In the genomic region with DNA sequence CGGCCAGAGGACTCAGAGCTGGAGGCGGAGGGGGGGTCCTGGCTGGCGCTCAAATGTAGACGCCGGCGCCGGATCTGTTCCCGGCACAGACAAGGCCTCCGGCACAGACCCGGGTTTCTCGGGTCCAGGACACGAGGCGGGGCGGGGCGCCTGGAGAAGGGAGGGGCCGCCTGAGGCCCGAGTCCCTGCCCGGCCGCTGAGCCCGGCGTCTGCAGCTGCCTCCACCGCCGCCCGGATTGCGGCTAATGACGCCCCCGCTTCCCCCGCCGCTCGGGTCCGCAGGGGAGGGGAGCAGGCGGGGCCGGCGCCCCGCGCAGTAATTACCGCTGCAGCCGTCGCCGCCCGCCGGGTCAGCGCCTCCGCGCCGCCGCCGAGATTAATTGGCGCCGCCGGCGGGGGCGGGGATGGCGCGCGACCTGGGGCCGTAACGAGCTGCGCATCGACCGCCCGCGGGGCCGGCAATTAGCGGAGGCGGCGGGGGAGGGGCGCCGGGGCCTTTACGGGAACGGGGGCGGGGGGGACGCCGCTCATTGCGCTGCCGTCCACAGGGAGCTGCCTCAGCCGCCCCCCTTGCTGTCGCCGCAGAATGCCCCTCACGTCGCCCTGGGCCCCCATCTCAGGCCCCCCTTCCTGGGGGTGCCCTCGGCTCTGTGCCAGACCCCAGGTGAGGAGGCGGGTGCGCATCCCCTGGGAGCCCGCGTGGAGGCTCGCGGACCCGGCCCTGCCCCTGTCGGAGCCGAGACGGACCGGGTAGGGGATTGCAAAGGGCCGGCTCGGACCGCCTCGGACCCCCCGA, we compare ENCODE assay signal across 8 cellular contexts. TPM values are rescaled to one million over a fixed set of nuclear protein-coding genes. Genes with fewer than 3 reads are reported as not detected.
DNase-seq lines count a peak whose midpoint lies in the region; ATAC-seq and TF ChIP-seq lines count a peak whose summit lies in the region.

No MANE protein-coding gene starts in this region.

- H3K4me1 ChIP-seq in BLaER1 treated with 17β-estradiol and CSF1 and Interleukin-3, amounts not matched to agents 10 nM and 100 nM = peaks cover 32 to 82% (median 75%) of the 10 kb centered on the region in 10 experiments; a peak in 19 of 20 replicates
- H3K4me1 ChIP-seq in HEK293 (ENCODE audit: control insufficient read depth, insufficient read depth, low read length) (peaks cover 46% of the 10 kb centered on the region), OCI-LY3 (ENCODE audit: low read length) (peaks cover 31% of the 10 kb centered on the region), thymus (ENCODE audit: control insufficient read depth, insufficient read depth, low read length) (peaks cover 2% of the 10 kb centered on the region)

- 0 out of 2 replicates have a peak, but pooled peaks have one; percentile 22 for TF ChIP-seq CTCF in HEK293 (tag by site-specific recombination; IDR thresholded peaks at IDR 0.05)
- TF ChIP-seq CTCF in OCI-LY3 (IDR thresholded peaks at IDR 0.05; ENCODE audit: low read depth, low read length) = no peak

- H3K4me2 ChIP-seq in BLaER1 treated with 17β-estradiol and CSF1 and Interleukin-3, amounts not matched to agents 10 nM and 100 nM = peak overlapping the region; percentile 85 to 98 (median 92)
- H3K4me2 ChIP-seq in OCI-LY3 (ENCODE audit: low read length) = peak overlapping the region; percentile 76

- H3K27me3 ChIP-seq in BLaER1 treated with 17β-estradiol and CSF1 and Interleukin-3, amounts not matched to agents 10 nM and 100 nM = peaks cover 68 to 93% (median 79%) of the 10 kb centered on the region in 11 experiments
- H3K27me3 ChIP-seq in OCI-LY3 (ENCODE audit: low read depth, low read length) (peaks cover 37% of the 10 kb centered on the region), thymus (ENCODE audit: control insufficient read depth, insufficient read depth) (peaks cover 66% of the 10 kb centered on the region)

- no peaks in the 10 kb centered on the region for H3K9me3 ChIP-seq in BLaER1 treated with 17β-estradiol and CSF1 and Interleukin-3, amounts not matched to agents 10 nM and 100 nM (replicated peaks in 1 of 11)
- H3K9me3 ChIP-seq in HEK293 (ENCODE audit: control insufficient read depth, insufficient read depth, low read depth, low read length) (no peaks in the 10 kb centered on the region), OCI-LY3 (ENCODE audit: insufficient read depth, low read length) (no peaks in the 10 kb centered on the region), thymus (ENCODE audit: control insufficient read depth) (no peaks in the 10 kb centered on the region)

- DNase-seq in cerebellar cortex (ENCODE audit: low spot score) (peak; percentile 79), left colon (peak; percentile 60 to 69), NCI-H2107 treated with DMSO at 0.1 percent for 48 hours (lab: John Stamatoyannopoulos, UW; ENCODE audit: unreplicated experiment) (no peak)

- no peak overlapping the region for H2AFZ ChIP-seq in OCI-LY3 (ENCODE audit: low read depth, low read length)

- H3K4me3 ChIP-seq in BLaER1 treated with 17β-estradiol and CSF1 and Interleukin-3, amounts not matched to agents 10 nM and 100 nM = peak overlapping the region; percentile 43 to 67 (median 56)
- H3K4me3 ChIP-seq in HEK293 (ENCODE audit: low read depth, low read length) = peak overlapping the region; percentile 46
- peak overlapping the region; percentile 77 for H3K4me3 ChIP-seq in OCI-LY3 (ENCODE audit: low read length)
- peak overlapping the region; percentile 28 for H3K4me3 ChIP-seq in thymus (ENCODE audit: low read length)

- H3K79me2 ChIP-seq in OCI-LY3 (ENCODE audit: low read length) = no peaks in the 10 kb centered on the region

- intact Hi-C loops in left colon (cut with DNase I, micrococcal nuclease) = no loop called here

- CTCF ChIA-PET in HEK293 (lab: Yijun Ruan, JAX) = interaction anchor here (0.6 to 2.7 kb wide), 11 partner anchors 9 to 350 kb away, joined by 3 to 15 read pairs (median 3); no protein-coding TSS in a partner anchor

- WGBS in thymus = 1% methylated on average over 98 of the region's 98 CpGs

- peak overlapping the region in 10 of 11 experiments; percentile 3 to 62 (median 45); a peak in 12 of 22 replicates for H3K9ac ChIP-seq in BLaER1 treated with 17β-estradiol and CSF1 and Interleukin-3, amounts not matched to agents 10 nM and 100 nM
- H3K9ac ChIP-seq in OCI-LY3 (ENCODE audit: low read length) = no peak overlapping the region

- no peak overlapping the region for H3K27ac ChIP-seq in BLaER1 treated with 17β-estradiol and CSF1 and Interleukin-3, amounts not matched to agents 10 nM and 100 nM
- H3K27ac ChIP-seq in HEK293 (ENCODE audit: extremely low read depth, low read depth, low read length) = peak overlapping the region; percentile 98
- H3K27ac ChIP-seq in OCI-LY3 (ENCODE audit: low read length) = no peak overlapping the region
- no peak overlapping the region for H3K27ac ChIP-seq in thymus (ENCODE audit: low read depth)

- POLR2A ChIA-PET in HEK293 (lab: Yijun Ruan, JAX) = interaction anchor here (0.7 to 9.4 kb wide), 15 partner anchors 10 to 58 kb away, joined by 3 to 111 read pairs (median 12); a partner anchor contains a TSS

- ATAC-seq in left colon (peak; percentile 57), HG03097 (IDR thresholded peaks at IDR 0.05; ENCODE audit: low FRiP score, unreplicated experiment) (no peak)

- H3K36me3 ChIP-seq in BLaER1 treated with 17β-estradiol and CSF1 and Interleukin-3, amounts not matched to agents 10 nM and 100 nM = peaks cover 23 to 36% (median 32%) of the 10 kb centered on the region in 11 experiments
- H3K36me3 ChIP-seq in HEK293 (ENCODE audit: control insufficient read depth in 2 of 2, insufficient read depth in 1 of 2, low read length in 2 of 2) = peaks cover 0 to 48% of the 10 kb centered on the region in 2 experiments; a peak in 1 of 3 replicates
- H3K36me3 ChIP-seq in OCI-LY3 (replicated peaks; ENCODE audit: low read depth, low read length) = no peaks in the 10 kb centered on the region
- H3K36me3 ChIP-seq in thymus (ENCODE audit: control insufficient read depth, insufficient read depth) = peaks cover 32% of the 10 kb centered on the region

- H4K20me1 ChIP-seq in BLaER1 treated with 17β-estradiol and CSF1 and Interleukin-3, amounts not matched to agents 10 nM and 100 nM = peaks cover 14 to 97% (median 91%) of the 10 kb centered on the region in 11 experiments; a peak in 21 of 22 replicates
- H4K20me1 ChIP-seq in OCI-LY3 (ENCODE audit: insufficient read depth, low read length) = peaks cover 5% of the 10 kb centered on the region; the same call in 1 of the 2 replicates

TF ChIP-seq in HEK293, 187 proteins besides CTCF, POLR2A, EP300 and RAD21 (continues in another document):
- no peak for TF ChIP-seq ZNF548 (tag by site-specific recombination; IDR thresholded peaks at IDR 0.05)
- 0 out of 2 replicates have a peak, but pooled peaks have one; percentile 27 for TF ChIP-seq HOXC10 (CRISPR knock-in tag; IDR thresholded peaks at IDR 0.05)
- no peak for TF ChIP-seq ZNF521 (tag by site-specific recombination; IDR thresholded peaks at IDR 0.05)
- TF ChIP-seq ZNF416 (tag by site-specific recombination; IDR thresholded peaks at IDR 0.05) = no peak
- no peak for TF ChIP-seq ZFP37 (tag by site-specific recombination; IDR thresholded peaks at IDR 0.05)
- peak; percentile 43 for TF ChIP-seq SP2 (tag by site-specific recombination; IDR thresholded peaks at IDR 0.05)
- peak; percentile 73; the same call in 1 of the 2 replicates for TF ChIP-seq MZF1 (tag by site-specific recombination; IDR thresholded peaks at IDR 0.05; ENCODE audit: borderline replicate concordance)
- no peak for TF ChIP-seq ZNF571 (tag by site-specific recombination; IDR thresholded peaks at IDR 0.05)
- TF ChIP-seq ZNF157 (tag by site-specific recombination; IDR thresholded peaks at IDR 0.05) = no peak
- TF ChIP-seq, protein P1, sequence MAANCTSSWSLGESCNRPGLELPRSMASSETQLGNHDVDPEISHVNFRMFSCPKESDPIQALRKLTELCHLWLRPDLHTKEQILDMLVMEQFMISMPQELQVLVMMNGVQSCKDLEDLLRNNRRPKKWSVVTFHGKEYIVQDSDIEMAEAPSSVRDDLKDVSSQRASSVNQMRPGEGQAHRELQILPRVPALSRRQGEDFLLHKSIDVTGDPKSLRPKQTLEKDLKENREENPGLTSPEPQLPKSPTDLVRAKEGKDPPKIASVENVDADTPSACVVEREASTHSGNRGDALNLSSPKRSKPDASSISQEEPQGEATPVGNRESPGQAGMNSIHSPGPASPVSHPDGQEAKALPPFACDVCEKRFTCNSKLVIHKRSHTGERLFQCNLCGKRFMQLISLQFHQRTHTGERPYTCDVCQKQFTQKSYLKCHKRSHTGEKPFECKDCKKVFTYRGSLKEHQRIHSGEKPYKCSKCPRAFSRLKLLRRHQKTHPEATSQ (tag by site-specific recombination; IDR thresholded peaks at IDR 0.05) = no peak
- no peak for TF ChIP-seq ZNF514 (tag by site-specific recombination; IDR thresholded peaks at IDR 0.05)
- TF ChIP-seq ZNF658 (tag by site-specific recombination; IDR thresholded peaks at IDR 0.05) = no peak
- TF ChIP-seq YY2 (tag by site-specific recombination; IDR thresholded peaks at IDR 0.05) = no peak
- no peak for TF ChIP-seq ZNF701 (tag by site-specific recombination; IDR thresholded peaks at IDR 0.05)
- TF ChIP-seq ZNF596 (tag by site-specific recombination; IDR thresholded peaks at IDR 0.05) = peak; percentile 80
- TF ChIP-seq ZNF214 (tag by site-specific recombination; IDR thresholded peaks at IDR 0.05; ENCODE audit: borderline replicate concordance) = no peak
- TF ChIP-seq PRDM1 (tag by site-specific recombination; IDR thresholded peaks at IDR 0.05) = no peak
- TF ChIP-seq SP3 (tag by site-specific recombination; IDR thresholded peaks at IDR 0.05) = peak; percentile 42; the same call in 1 of the 2 replicates
- no peak for TF ChIP-seq SETDB1 (IDR thresholded peaks at IDR 0.05; ENCODE audit: insufficient read length, low read length)
- TF ChIP-seq ZNF585B (tag by site-specific recombination; IDR thresholded peaks at IDR 0.05) = no peak
- TF ChIP-seq, protein P2, sequence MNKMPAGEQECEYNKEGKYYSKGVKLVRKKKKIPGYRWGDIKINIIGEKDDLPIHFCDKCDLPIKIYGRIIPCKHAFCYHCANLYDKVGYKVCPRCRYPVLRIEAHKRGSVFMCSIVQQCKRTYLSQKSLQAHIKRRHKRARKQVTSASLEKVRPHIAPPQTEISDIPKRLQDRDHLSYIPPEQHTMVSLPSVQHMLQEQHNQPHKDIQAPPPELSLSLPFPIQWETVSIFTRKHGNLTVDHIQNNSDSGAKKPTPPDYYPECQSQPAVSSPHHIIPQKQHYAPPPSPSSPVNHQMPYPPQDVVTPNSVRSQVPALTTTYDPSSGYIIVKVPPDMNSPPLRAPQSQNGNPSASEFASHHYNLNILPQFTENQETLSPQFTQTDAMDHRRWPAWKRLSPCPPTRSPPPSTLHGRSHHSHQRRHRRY (tag by site-specific recombination; IDR thresholded peaks at IDR 0.05) = no peak

RNA-seq across cellular contexts. Expression of a gene that starts 17.3 kb away (rescaled TPM):
- 10 to 100 TPM; 42.8 to 48.5 TPM for total RNA-seq in left colon
- polyA plus RNA-seq in thymus = 74.3 TPM

RNA-seq across cellular contexts. Expression of a gene that starts 18.1 kb away (rescaled TPM):
- total RNA-seq in left colon = 1 to 10 TPM; 1.6 to 5.1 TPM
- polyA plus RNA-seq in thymus = 1.7 TPM

RNA-seq across cellular contexts. Expression of a gene that starts 18.6 kb away (rescaled TPM):
- 10 to 100 TPM in 1 of 2 donors, 1 to 10 TPM in 1; 9.9 to 13.1 TPM for total RNA-seq in left colon
- 34.5 TPM for polyA plus RNA-seq in thymus

RNA-seq across cellular contexts. Expression of a gene that starts 24.5 kb away (rescaled TPM):
- total RNA-seq in left colon = under 1 TPM; 0.58 to 0.95 TPM
- polyA plus RNA-seq in thymus = 1.7 TPM

RNA-seq across cellular contexts. Expression of a gene that starts 40.1 kb away (rescaled TPM):
- total RNA-seq in left colon = under 1 TPM in 1 of 2 donors, not detected in 1; 0.14 TPM
- polyA plus RNA-seq in thymus = 0.59 TPM
